12 cellular contexts compared by ENCODE assay signal in genomic region chr1:24714859-24715520, GRCh38. TPM values are rescaled to one million over a fixed set of nuclear protein-coding genes. Genes with fewer than 3 reads are reported as not detected.
DNase-seq lines count a peak whose midpoint lies in the region; ATAC-seq and TF ChIP-seq lines count a peak whose summit lies in the region.
"Had no signal": no experiment of that assay in that cellular context is flagged by ENCODE, and none has a peak within 500 bp of the region (broad histone marks: within the 10 kb centered on the region; RNA-seq: fewer than 3 reads in every experiment).

No MANE protein-coding gene starts in this region.

- H3K4me3 ChIP-seq in adipocyte (ENCODE audit: low read length): no peak overlapping the region
- H3K4me3 ChIP-seq: A549 had no signal

- no peaks in the 10 kb centered on the region for H3K36me3 Mint-ChIP-seq in chondrocyte (ENCODE audit: low read depth)

- ATAC-seq in HG03025 (IDR thresholded peaks at IDR 0.05; ENCODE audit: low FRiP score, unreplicated experiment): no peak
- ATAC-seq: A549 had no signal

- no peak overlapping the region for H3K9ac ChIP-seq in adipocyte (ENCODE audit: low read length)

- no peak overlapping the region for H3K27ac Mint-ChIP-seq in chondrocyte (ENCODE audit: unreplicated experiment)
- H3K27ac Mint-ChIP-seq: nephron had no signal

- H3K4me3 Mint-ChIP-seq in chondrocyte (ENCODE audit: unreplicated experiment): no peak overlapping the region
- H3K4me3 Mint-ChIP-seq: nephron had no signal

- no peaks in the 10 kb centered on the region for H3K9me3 ChIP-seq in adipocyte (ENCODE audit: control insufficient read depth, low read length)
- H3K9me3 ChIP-seq: A549 had no signal

- H3K4me1 ChIP-seq in adipocyte (ENCODE audit: control insufficient read depth, insufficient read depth, low read length): peaks cover 22% of the 10 kb centered on the region

- no peaks in the 10 kb centered on the region for H3K36me3 ChIP-seq in adipocyte (ENCODE audit: control insufficient read depth, insufficient read depth, low read length, severe bottlenecking)

- DNase-seq in activated CD4-positive, alpha-beta T cell treated with anti-CD3 and anti-CD28 coated beads, Interleukin-2, amount 50 U/mL, for 48 hours: peak; percentile 27 to 47
- no peak for DNase-seq in activated CD4-positive, alpha-beta T cell treated with anti-CD3 and anti-CD28 coated beads for 1 hour
- DNase-seq in adipocyte (ENCODE audit: low read depth) (peak; percentile 48), hippocampal formation (lab: John Stamatoyannopoulos, UW) (peak; percentile 92 to 95), chondrocyte (ENCODE audit: low spot score) (no peak), GDM1 (lab: John Stamatoyannopoulos, UW) (no peak)
- DNase-seq in stimulated activated CD8-positive, alpha-beta memory T cell treated with anti-CD3 and anti-CD28 coated beads, Interleukin-7, amount 100 ng/mL, for 48 hours (ENCODE audit: extremely low read depth in 1 of 2, low read depth in 1 of 2): peak; percentile 16 to 54
- DNase-seq: amniotic stem cell, NCI-H774 had no signal

- no peaks in the 10 kb centered on the region for H3K27me3 Mint-ChIP-seq in chondrocyte (ENCODE audit: low read depth)

- no peak for TF ChIP-seq CTCF in chondrocyte (IDR thresholded peaks at IDR 0.05)

- no peaks in the 10 kb centered on the region for H3K27me3 ChIP-seq in adipocyte (replicated peaks; ENCODE audit: control insufficient read depth, insufficient read depth, low read length)

- H3K4me1 Mint-ChIP-seq in chondrocyte (ENCODE audit: low read depth): peaks cover 29% of the 10 kb centered on the region
- H3K4me1 Mint-ChIP-seq: nephron had no signal

- no peaks in the 10 kb centered on the region for H3K9me3 Mint-ChIP-seq in chondrocyte (ENCODE audit: low read depth)
- H3K9me3 Mint-ChIP-seq: nephron had no signal

RNA-seq across cellular contexts. Expression of gene CLIC4, which starts 30.3 kb away (rescaled TPM):
- total RNA-seq in chondrocyte: 282 to 430 TPM (median 411 TPM) in 3 replicates

Comparison
In these comparisons a context has a peak if more than half of its experiments do, and no peak if none do; other contexts are left out.
1. DNase-seq: peak in activated CD4-positive, alpha-beta T cell treated with anti-CD3 and anti-CD28 coated beads, Interleukin-2, amount 50 U/mL, for 48 hours (2 of 2), adipocyte (single experiment), hippocampal formation (2 of 2) and stimulated activated CD8-positive, alpha-beta memory T cell treated with anti-CD3 and anti-CD28 coated beads, Interleukin-7, amount 100 ng/mL, for 48 hours (2 of 2); none in activated CD4-positive, alpha-beta T cell treated with anti-CD3 and anti-CD28 coated beads for 1 hour (single experiment), chondrocyte (single experiment) and GDM1 (single experiment).